In genomic region chr19:16830679-16831078, GRCh38 we compare ENCODE assay signal across 12 cellular contexts. TPM values are rescaled to one million over a fixed set of nuclear protein-coding genes. Genes with fewer than 3 reads are reported as not detected.
A peak's percentile ranks its signal among the peaks of the same experiment; 100 is the strongest.
DNase-seq lines count a peak whose midpoint lies in the region; ATAC-seq and TF ChIP-seq lines count a peak whose summit lies in the region.
"Had no signal": no experiment of that assay in that cellular context is flagged by ENCODE, and none has a peak within 500 bp of the region (broad histone marks: within the 10 kb centered on the region; RNA-seq: fewer than 3 reads in every experiment).

No MANE protein-coding gene starts in this region.

- no peaks in the 10 kb centered on the region for H3K9me2 ChIP-seq in Karpas-422 (replicated peaks; ENCODE audit: insufficient read depth, low read length)

- no peaks in the 10 kb centered on the region for H3K9me3 ChIP-seq in BLaER1
- no peaks in the 10 kb centered on the region for H3K9me3 ChIP-seq in Karpas-422 (ENCODE audit: low read length)
- no peaks in the 10 kb centered on the region for H3K9me3 ChIP-seq in muscle layer of duodenum (ENCODE audit: control insufficient read depth in 1 of 2, low read length in 2 of 2)
- H3K9me3 ChIP-seq in stomach = no peaks in the 10 kb centered on the region
- H3K9me3 ChIP-seq: adrenal gland had no signal

- H3K79me2 ChIP-seq in Karpas-422 (ENCODE audit: low read length) = peaks cover 17% of the 10 kb centered on the region

- H3K36me3 ChIP-seq in BLaER1 = peaks cover 54% of the 10 kb centered on the region
- H3K36me3 ChIP-seq in Karpas-422 (ENCODE audit: insufficient read depth, low read length) = peaks cover 20% of the 10 kb centered on the region; the same call in 1 of the 2 replicates
- H3K36me3 ChIP-seq in muscle layer of duodenum (ENCODE audit: control insufficient read depth in 1 of 2, insufficient read depth in 2 of 2, low read length in 2 of 2) = peaks cover 26 to 36% of the 10 kb centered on the region in 2 donors
- peaks cover 30 to 52% (median 49%) of the 10 kb centered on the region in 4 donors for H3K36me3 ChIP-seq in stomach

- H4K20me1 ChIP-seq in BLaER1 (peaks cover 30% of the 10 kb centered on the region), Karpas-422 (ENCODE audit: insufficient read depth, low read depth, low read length) (0 out of 2 replicates have a peak, but pooled peaks cover 3% of the 10 kb centered on the region)

- H3K9ac ChIP-seq in BLaER1 = peak overlapping the region; percentile 90; the same call in 1 of the 2 replicates
- peak overlapping the region; percentile 95 for H3K9ac ChIP-seq in Karpas-422 (ENCODE audit: low read length)

- no peak for TF ChIP-seq EP300 in stomach (IDR thresholded peaks at IDR 0.05)

- H3K4me2 ChIP-seq in BLaER1 (peak overlapping the region; percentile 97), Karpas-422 (ENCODE audit: low read depth, low read length, poor library complexity, severe bottlenecking) (peak overlapping the region; percentile 99)

- H3K4me3 Mint-ChIP-seq in brain = peak overlapping the region; percentile 85 to 94 (median 89)

- H3K27me3 ChIP-seq in BLaER1 (no peaks in the 10 kb centered on the region), Karpas-422 (ENCODE audit: low read length) (peaks cover 3% of the 10 kb centered on the region; the same call in 1 of the 2 replicates), muscle layer of duodenum (ENCODE audit: low read depth, low read length) (no peaks in the 10 kb centered on the region), stomach (no peaks in the 10 kb centered on the region)
- H3K27me3 ChIP-seq: adrenal gland had no signal

- TF ChIP-seq CTCF in brain (conservative IDR thresholded peaks at IDR 0.05) = no peak
- TF ChIP-seq CTCF in stomach (IDR thresholded peaks at IDR 0.05) = no peak

- DNase-seq in Karpas-422 (no peak), DMS114 treated with DMSO at 0.1 percent for 48 hours (lab: John Stamatoyannopoulos, UW; ENCODE audit: unreplicated experiment) (no peak), stomach (no peak)
- no peak for DNase-seq in stimulated activated CD4-positive, alpha-beta T cell treated with anti-CD3 and anti-CD28 coated beads, Interleukin-2, amount 100 ng/mL, for 48 hours
- DNase-seq: Kasumi-1; SHP77; stimulated activated CD4-positive, alpha-beta T cell treated with anti-CD3 and anti-CD28 coated beads, Interleukin-4, amount 100 ng/mL, for 4 hours had no signal

- H3K4me1 Mint-ChIP-seq in brain = peaks cover 29% of the 10 kb centered on the region

- H3K27ac ChIP-seq in BLaER1 (no peak overlapping the region), Karpas-422 (ENCODE audit: low read length) (no peak overlapping the region), muscle layer of duodenum (ENCODE audit: low read length) (no peak overlapping the region), stomach (peak overlapping the region in 2 of 5 donors; percentile 88 to 89)

- intact Hi-C loops in stomach (cut with DNase I; ENCODE audit: low total_unique reads) = no loop called here

- H3K27ac Mint-ChIP-seq in brain = peak overlapping the region; percentile 33 to 91 (median 68)

- peak overlapping the region; percentile 91 for H3K4me3 ChIP-seq in BLaER1
- H3K4me3 ChIP-seq in Karpas-422 (ENCODE audit: low read length) = peak overlapping the region; percentile 100
- H3K4me3 ChIP-seq in muscle layer of duodenum (ENCODE audit: low read depth in 1 of 2, low read length in 2 of 2) = peak overlapping the region; percentile 85 to 86
- H3K4me3 ChIP-seq in stomach = peak overlapping the region in 2 of 4 donors; percentile 90 to 96

- peaks cover 45% of the 10 kb centered on the region for H3K36me3 Mint-ChIP-seq in brain

- no peak for ATAC-seq in GM19395 (IDR thresholded peaks at IDR 0.05; ENCODE audit: unreplicated experiment)

- no peak overlapping the region for H2AFZ ChIP-seq in Karpas-422 (ENCODE audit: low read length)

- H3K4me1 ChIP-seq in BLaER1 (peaks cover 46% of the 10 kb centered on the region), Karpas-422 (ENCODE audit: low read length) (peaks cover 17% of the 10 kb centered on the region), muscle layer of duodenum (ENCODE audit: control insufficient read depth in 1 of 2, insufficient read depth in 2 of 2, low read length in 2 of 2) (peaks cover 4 to 18% of the 10 kb centered on the region in 2 donors), stomach (peaks cover 9 to 30% (median 21%) of the 10 kb centered on the region in 4 donors)

- 39 to 76% (median 63%) methylated on average over 3 of the region's 3 CpGs for WGBS in stomach, 5 donors

- H3K9me3 Mint-ChIP-seq in brain = peaks cover 0 to 7% (median 0%) of the 10 kb centered on the region in 5 experiments

- H3K27me3 Mint-ChIP-seq in brain = no peaks in the 10 kb centered on the region

- TF ChIP-seq POLR2A in stomach (IDR thresholded peaks at IDR 0.05) = no peak

RNA-seq across cellular contexts. Expression of gene SIN3B, which starts 1.5 kb away (rescaled TPM):
- total RNA-seq in Karpas-422 (2014; rRNA removed; shearing (Covaris generic); ENCODE audit: low replicate concordance) = 19.4 and 29.2 TPM in 2 replicates
- 25.8 TPM for polyA plus RNA-seq in brain (ENCODE audit: insufficient read depth, low read depth, low replicate concordance)
- total RNA-seq in stomach = 100 to 1,000 TPM in 3 of 5 donors, 10 to 100 TPM in 2; 49.9 to 566 (median 123) TPM
- 10 to 100 TPM in 2 of 3 donors, 1 to 10 TPM in 1; 9.2 to 18.6 (median 14.9) TPM for polyA plus RNA-seq in stomach

RNA-seq across cellular contexts. Expression of gene F2RL3, which starts 58.1 kb away (rescaled TPM):
- not detected in 2 replicates for total RNA-seq in Karpas-422 (2014; rRNA removed; shearing (Covaris generic); ENCODE audit: low replicate concordance)
- polyA plus RNA-seq in brain (ENCODE audit: insufficient read depth, low read depth, low replicate concordance) = 0.12 TPM
- 1 to 10 TPM in 3 of 5 donors, under 1 TPM in 1, not detected in 1; 0.58 to 6.8 (median 2.8) TPM for total RNA-seq in stomach
- polyA plus RNA-seq in stomach = 1 to 10 TPM; 1.4 to 3.0 (median 1.8) TPM
